Comparison of ENCODE assay signal across 8 cellular contexts in genomic region chr10:69123747-69124557, GRCh38. TPM values are rescaled to one million over a fixed set of nuclear protein-coding genes. Genes with fewer than 3 reads are reported as not detected.
DNase-seq lines count a peak whose midpoint lies in the region; ATAC-seq, FAIRE-seq and TF ChIP-seq lines count a peak whose summit lies in the region.

VPS26A (plus strand) TSS chr10:69124178; CDS start chr10:69124278, 100 bp downstream.

- no peaks in the 10 kb centered on the region for H3K4me1 Mint-ChIP-seq in Caco-2 (ENCODE audit: low read depth, unreplicated experiment)
- peaks cover 6 to 13% of the 10 kb centered on the region in 2 donors for H3K4me1 Mint-ChIP-seq in effector memory CD8-positive, alpha-beta T cell (ENCODE audit: low read depth in 2 of 2)
- peaks cover 3% of the 10 kb centered on the region for H3K4me1 Mint-ChIP-seq in memory B cell

- no peak for TF ChIP-seq CTCF in Caco-2 (IDR thresholded peaks at IDR 0.05; ENCODE audit: insufficient read depth in 1 of 2, low read depth in 1 of 2, low read length in 1 of 2, severe bottlenecking in 1 of 2, unreplicated experiment in 1 of 2)

- no peaks in the 10 kb centered on the region for H3K9me3 ChIP-seq in Caco-2

- no peaks in the 10 kb centered on the region for H3K36me3 ChIP-seq in Caco-2 (ENCODE audit: control insufficient read depth, insufficient read depth, low read length)

- H3K4me3 Mint-ChIP-seq in Caco-2 (ENCODE audit: unreplicated experiment) = peak within 1 kb of the TSS; percentile 97
- H3K4me3 Mint-ChIP-seq in effector memory CD8-positive, alpha-beta T cell = peak within 1 kb of the TSS; percentile 94 to 95
- peak within 1 kb of the TSS; percentile 95 for H3K4me3 Mint-ChIP-seq in memory B cell

- peak; percentile 67 for ATAC-seq in GM21367 (IDR thresholded peaks at IDR 0.05; ENCODE audit: unreplicated experiment)
- peak; percentile 88 for ATAC-seq in effector memory CD8-positive, alpha-beta T cell (replicated peaks)
- peak; percentile 87 for ATAC-seq in memory B cell (ENCODE audit: low read depth)

- POLR2A ChIA-PET in Caco-2 (lab: Charles Lee) = interaction anchor here (0.5 to 1.5 kb wide), 6 partner anchors 19 to 168 kb away, joined by 3 to 6 read pairs (median 4); partner anchors contain the start of genes DDX21 and SUPV3L1

- peaks cover 9% of the 10 kb centered on the region; the same call in 1 of the 2 replicates for H3K4me1 ChIP-seq in Caco-2

- H3K9me3 Mint-ChIP-seq in Caco-2 (ENCODE audit: unreplicated experiment) (no peaks in the 10 kb centered on the region), memory B cell (no peaks in the 10 kb centered on the region)
- H3K9me3 Mint-ChIP-seq in effector memory CD8-positive, alpha-beta T cell = no peaks in the 10 kb centered on the region

- H3K27me3 Mint-ChIP-seq in Caco-2 (ENCODE audit: insufficient read depth, unreplicated experiment) (no peaks in the 10 kb centered on the region), memory B cell (no peaks in the 10 kb centered on the region)
- H3K27me3 Mint-ChIP-seq in effector memory CD8-positive, alpha-beta T cell = no peaks in the 10 kb centered on the region

- peak; percentile 98 for FAIRE-seq in HTR-8/SVneo (lab: Jason Lieb, UNC)

- peak; percentile 100 for DNase-seq in Caco-2
- DNase-seq in HTR-8/SVneo (ENCODE audit: insufficient read length, low spot score) = peak; percentile 97
- peak; percentile 97 for DNase-seq in NOMO-1 treated with DMSO at 0.1 percent for 48 hours (lab: John Stamatoyannopoulos, UW; ENCODE audit: unreplicated experiment)
- peak; percentile 97 for DNase-seq in activated CD8-positive, alpha-beta memory T cell treated with anti-CD3 and anti-CD28 coated beads for 4 hours (ENCODE audit: low read depth in 2 of 2)
- DNase-seq in effector memory CD8-positive, alpha-beta T cell = peak; percentile 97 to 99 (median 99)
- DNase-seq in memory B cell (ENCODE audit: low spot score in 2 of 2) = peak; percentile 99
- peak; percentile 99 for DNase-seq in stimulated activated CD8-positive, alpha-beta memory T cell treated with anti-CD3 and anti-CD28 coated beads, Interleukin-12 subunit alpha, Interleukin-12 subunit beta, amount 100 ng/mL, for 24 hours (ENCODE audit: extremely low read depth)

- CTCF ChIA-PET in Caco-2 (lab: Charles Lee) = interaction anchor here (0.6 to 1.2 kb wide), 4 partner anchors 13 to 285 kb away, joined by 3 to 5 read pairs (median 4); no protein-coding TSS in a partner anchor

- intact Hi-C loops in Caco-2 (cut with micrococcal nuclease; ENCODE audit: unreplicated experiment) = loop anchor here (1.0 to 10.0 kb wide), 9 partner anchors 31 to 271 kb away; partner anchors contain the start of genes DDX21, KIFBP and SUPV3L1

- peak within 1 kb of the TSS; percentile 95 for H3K4me3 ChIP-seq in Caco-2 (ENCODE audit: low read depth, low read length)

- BruUV-seq in Caco-2 (replicated peaks; lab: Mats Ljungman, UMichigan) = no TSS peak

- H3K36me3 Mint-ChIP-seq in Caco-2 (ENCODE audit: insufficient read depth, unreplicated experiment) (peaks cover 21% of the 10 kb centered on the region), memory B cell (no peaks in the 10 kb centered on the region)
- peaks cover 30% of the 10 kb centered on the region for H3K36me3 Mint-ChIP-seq in effector memory CD8-positive, alpha-beta T cell (ENCODE audit: insufficient read depth)

- H3K27ac Mint-ChIP-seq in Caco-2 (ENCODE audit: unreplicated experiment) (peak within 1 kb of the TSS; percentile 97), memory B cell (peak within 1 kb of the TSS; percentile 97)
- peak within 1 kb of the TSS; percentile 95 to 97 for H3K27ac Mint-ChIP-seq in effector memory CD8-positive, alpha-beta T cell

- H3K27me3 ChIP-seq in Caco-2 (replicated peaks; ENCODE audit: control insufficient read depth, insufficient read depth, low read length) = no peaks in the 10 kb centered on the region

RNA-seq across cellular contexts. Expression of gene VPS26A, which starts in this region (rescaled TPM):
- total RNA-seq in Caco-2 (2022) = 133 and 143 TPM in 2 replicates

Comparison
In these comparisons a context has a peak if more than half of its experiments do, and no peak if none do; other contexts are left out.
1. Peak in every context shown above with its lines: DNase-seq, ATAC-seq and H3K4me3 ChIP-seq.